In the genomic region with DNA sequence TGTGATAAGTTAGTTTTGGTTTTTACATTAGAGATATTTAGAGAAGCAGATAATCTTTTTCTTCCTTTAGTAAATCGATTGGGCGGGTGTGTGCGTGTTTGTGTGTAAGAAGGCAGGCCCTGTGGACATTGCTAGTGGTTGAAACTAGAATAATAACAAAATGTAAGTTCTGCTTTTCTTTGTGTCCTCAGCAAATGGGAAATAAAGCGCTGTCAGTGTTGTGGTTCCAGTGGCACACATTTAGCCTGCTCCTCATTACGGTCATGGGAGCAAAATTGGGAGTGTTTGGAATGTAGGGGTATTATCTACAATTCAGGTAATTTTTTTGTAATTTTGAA, we compare ENCODE assay signal across 13 cellular contexts.
"Had no signal": no experiment of that assay in that cellular context is flagged by ENCODE, and none has a peak within 500 bp of the region (broad histone marks: within the 10 kb centered on the region; RNA-seq: fewer than 3 reads in every experiment).

No MANE protein-coding gene starts in this region.

- H3K36me3 ChIP-seq: ovary had no signal

- H3K4me1 Mint-ChIP-seq: stimulated activated naive CD8-positive, alpha-beta T cell treated with anti-CD3 and anti-CD28 coated beads, Interleukin-15, amount 100 ng/mL, for 72 hours had no signal

- H3K27ac ChIP-seq: coronary artery, hepatocyte, ovary, thoracic aorta had no signal

- H3K27me3 Mint-ChIP-seq: activated CD4-positive, alpha-beta memory T cell treated with anti-CD3 and anti-CD28 coated beads for 36 hours; stimulated activated naive CD8-positive, alpha-beta T cell treated with anti-CD3 and anti-CD28 coated beads, Interleukin-15, amount 100 ng/mL, for 72 hours had no signal

- H3K4me3 ChIP-seq: coronary artery, hepatocyte, ovary, thoracic aorta had no signal

- H3K9me3 ChIP-seq: ovary, thoracic aorta had no signal

- H3K27ac Mint-ChIP-seq: activated CD4-positive, alpha-beta memory T cell treated with anti-CD3 and anti-CD28 coated beads for 36 hours; stimulated activated naive CD8-positive, alpha-beta T cell treated with anti-CD3 and anti-CD28 coated beads, Interleukin-15, amount 100 ng/mL, for 72 hours; T-helper 2 cell treated with Interferon-gamma antibody and Interleukin-4, amounts not matched to agents 5 μg/mL and 100 μg/mL, for 36 hours had no signal

- H3K4me3 Mint-ChIP-seq: activated CD4-positive, alpha-beta memory T cell treated with anti-CD3 and anti-CD28 coated beads for 36 hours; stimulated activated naive CD8-positive, alpha-beta T cell treated with anti-CD3 and anti-CD28 coated beads, Interleukin-15, amount 100 ng/mL, for 72 hours; T-helper 2 cell treated with Interferon-gamma antibody and Interleukin-4, amounts not matched to agents 5 μg/mL and 100 μg/mL, for 36 hours had no signal

- DNase-seq: activated CD4-positive, alpha-beta memory T cell treated with anti-CD3 and anti-CD28 coated beads for 36 hours; activated CD4-positive, CD25-positive, alpha-beta regulatory T cell treated with anti-CD3 and anti-CD28 coated beads, Interleukin-2, amount 50 U/mL, for 72 hours; activated naive CD4-positive, alpha-beta T cell treated with Interleukin-2 at 50 U/mL for 16 hours; activated T-cell treated with anti-CD3 and anti-CD28 coated beads, Interleukin-2, amount 50 U/mL, for 48 hours; effector memory CD4-positive, alpha-beta T cell; ovary; stimulated activated CD4-positive, alpha-beta T cell treated with anti-CD3 and anti-CD28 coated beads, Interleukin-4, amount 100 ng/mL, for 1 hour; stimulated activated CD8-positive, alpha-beta memory T cell treated with anti-CD3 and anti-CD28 coated beads, Interleukin-4, amount 100 ng/mL, for 48 hours; stimulated activated naive CD8-positive, alpha-beta T cell treated with anti-CD3 and anti-CD28 coated beads, Interleukin-15, amount 100 ng/mL, for 72 hours had no signal

- H3K9me3 Mint-ChIP-seq: activated CD4-positive, alpha-beta memory T cell treated with anti-CD3 and anti-CD28 coated beads for 36 hours; stimulated activated naive CD8-positive, alpha-beta T cell treated with anti-CD3 and anti-CD28 coated beads, Interleukin-15, amount 100 ng/mL, for 72 hours; T-helper 2 cell treated with Interferon-gamma antibody and Interleukin-4, amounts not matched to agents 5 μg/mL and 100 μg/mL, for 36 hours had no signal

- ATAC-seq: stimulated activated naive CD8-positive, alpha-beta T cell treated with anti-CD3 and anti-CD28 coated beads, Interleukin-15, amount 100 ng/mL, for 72 hours had no signal
